ENCODE assay signal across 23 cellular contexts in genomic region chr9:95733687-95734659, GRCh38.
"Had no signal": no experiment of that assay in that cellular context is flagged by ENCODE, and none has a peak within 500 bp of the region (broad histone marks: within the 10 kb centered on the region; RNA-seq: fewer than 3 reads in every experiment).

No MANE protein-coding gene starts in this region.

- DNase-seq: activated CD4-positive, alpha-beta T cell treated with anti-CD3 and anti-CD28 coated beads for 36 hours; activated CD4-positive, alpha-beta T cell treated with anti-CD3 and anti-CD28 coated beads, Interleukin-2, amount 50 U/mL, for 4 hours; activated CD8-positive, alpha-beta memory T cell treated with anti-CD3 and anti-CD28 coated beads for 24 hours; activated CD8-positive, alpha-beta memory T cell treated with anti-CD3 and anti-CD28 coated beads, Interleukin-2, amount 50 U/mL, for 4 hours; activated naive CD4-positive, alpha-beta T cell; activated T-cell treated with anti-CD3 and anti-CD28 coated beads, Interleukin-2, amount 50 U/mL, for 24 hours; adrenal gland; brain microvascular endothelial cell; dermis blood vessel endothelial cell; effector CD8-positive, alpha-beta T cell; hypothalamus; left ventricle myocardium inferior; mammary epithelial cell; posterior cingulate gyrus; sigmoid colon; stimulated activated CD4-positive, alpha-beta T cell treated with anti-CD3 and anti-CD28 coated beads, Interleukin-15, amount 100 ng/mL, for 24 hours; T-helper 1 cell had no signal

- H3K36me3 ChIP-seq: adrenal gland, ascending aorta, brain microvascular endothelial cell, left ventricle myocardium inferior, sigmoid colon, thoracic aorta had no signal

- H3K4me3 ChIP-seq: adrenal gland, ascending aorta, left ventricle myocardium inferior, sigmoid colon, smooth muscle cell, thoracic aorta had no signal

- H3K27ac ChIP-seq: ascending aorta, brain microvascular endothelial cell, sigmoid colon, thoracic aorta had no signal

- H3K27me3 ChIP-seq: adrenal gland, ascending aorta, sigmoid colon had no signal

- H3K4me1 ChIP-seq: ascending aorta, left ventricle myocardium inferior had no signal

- ATAC-seq: activated T-helper 17 cell treated with anti-CD3 and anti-CD28 coated beads, Interleukin-2, amount 50 U/mL, for 72 hours; esophagus mucosa; stimulated activated memory B cell treated with anti-CD40 and anti-IgM and Interleukin-4, amounts not matched to agents 10 μg/mL and 1 μg/mL and 100 μg/mL, for 72 hours had no signal

- H3K9me3 ChIP-seq: adrenal gland, ascending aorta, left ventricle myocardium inferior, sigmoid colon, thoracic aorta had no signal
